32 cellular contexts compared by ENCODE assay signal in the genomic region with DNA sequence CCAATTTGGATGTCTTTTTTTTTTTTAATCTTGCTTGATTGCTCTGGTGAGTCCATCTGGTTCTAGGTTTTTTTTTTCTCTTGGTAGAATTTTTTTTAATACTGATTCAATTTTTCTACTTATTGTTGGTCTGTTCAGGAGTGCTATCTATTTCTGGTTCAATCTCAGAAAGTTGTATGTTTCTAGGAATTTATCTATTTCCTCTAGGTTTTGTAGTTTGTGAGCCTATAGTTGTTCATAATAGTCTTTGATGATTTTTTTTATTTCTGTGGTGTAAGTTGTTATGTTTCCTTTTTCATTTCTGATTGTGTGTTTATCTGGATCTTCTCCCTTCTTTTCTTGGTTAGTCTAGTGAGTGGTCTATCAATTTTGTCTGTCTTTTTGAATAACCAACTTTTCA.
"Had no signal": no experiment of that assay in that cellular context is flagged by ENCODE, and none has a peak within 500 bp of the region (broad histone marks: within the 10 kb centered on the region; RNA-seq: fewer than 3 reads in every experiment).

No MANE protein-coding gene starts in this region.

- H3K4me1 ChIP-seq: adrenal gland, body of pancreas, breast epithelium, Peyer's patch, SJSA1 had no signal

- H3K4me3 Mint-ChIP-seq: activated CD8-positive, alpha-beta memory T cell treated with anti-CD3 and anti-CD28 coated beads, Interleukin-2, amount 10 ng/mL, durations not matched to agents 7 days and 5 days had no signal

- H3K4me3 ChIP-seq: adrenal gland, body of pancreas, breast epithelium, K562, Peyer's patch, SJSA1 had no signal

- H3K4me1 Mint-ChIP-seq: activated CD8-positive, alpha-beta memory T cell treated with anti-CD3 and anti-CD28 coated beads, Interleukin-2, amount 10 ng/mL, durations not matched to agents 7 days and 5 days had no signal

- H3K36me3 ChIP-seq: adrenal gland, breast epithelium, Peyer's patch, SJSA1, WERI-Rb-1 had no signal

- H3K36me3 Mint-ChIP-seq: activated CD8-positive, alpha-beta memory T cell treated with anti-CD3 and anti-CD28 coated beads, Interleukin-2, amount 10 ng/mL, durations not matched to agents 7 days and 5 days had no signal

- DNase-seq: activated CD4-positive, alpha-beta T cell treated with anti-CD3 and anti-CD28 coated beads for 1 hour; activated CD4-positive, alpha-beta T cell treated with anti-CD3 and anti-CD28 coated beads for 48 hours; activated CD4-positive, alpha-beta T cell treated with anti-CD3 and anti-CD28 coated beads, Interleukin-2, amount 50 U/mL, for 48 hours; activated CD4-positive, CD25-positive, alpha-beta regulatory T cell; activated CD8-positive, alpha-beta memory T cell treated with anti-CD3 and anti-CD28 coated beads for 24 hours; activated CD8-positive, alpha-beta memory T cell treated with anti-CD3 and anti-CD28 coated beads, Interleukin-2, amount 10 ng/mL, durations not matched to agents 7 days and 5 days; activated CD8-positive, alpha-beta memory T cell treated with anti-CD3 and anti-CD28 coated beads, Interleukin-2, amount 50 U/mL, for 48 hours; activated gamma-delta T cell treated with Interleukin-2 at 50 U/mL for 16 hours; adrenal gland; body of pancreas; IMR-90; Karpas-422; NCI-H1105; NCI-H1417 treated with DMSO at 0.1 percent for 48 hours; NCI-H187 treated with DMSO at 0.1 percent for 48 hours; NCI-H2081; NCI-H510A; NCI-H526; NCI-H748 treated with DMSO at 0.1 percent for 48 hours; NK-92 treated with Interleukin-12 subunit alpha and Interleukin-12 subunit beta, amount 100 ng/mL, for 24 hours; PC-3; Peyer's patch; RPMI8226; SHP77 treated with DMSO at 0.1 percent for 48 hours; SK-N-SH; T-helper 2 cell; T-helper 9 cell; WERI-Rb-1 had no signal

- ATAC-seq: activated CD8-positive, alpha-beta memory T cell treated with anti-CD3 and anti-CD28 coated beads, Interleukin-2, amount 10 ng/mL, durations not matched to agents 7 days and 5 days; activated naive CD4-positive, alpha-beta T cell treated with anti-CD3 and anti-CD28 coated beads, Interleukin-2, amount 50 U/mL, for 72 hours; body of pancreas; K562; PC-3 had no signal

- H3K27me3 ChIP-seq: adrenal gland, body of pancreas, breast epithelium, Peyer's patch, SJSA1 had no signal

- H3K27ac Mint-ChIP-seq: activated CD8-positive, alpha-beta memory T cell treated with anti-CD3 and anti-CD28 coated beads, Interleukin-2, amount 10 ng/mL, durations not matched to agents 7 days and 5 days; activated naive CD4-positive, alpha-beta T cell treated with anti-CD3 and anti-CD28 coated beads, Interleukin-2, amount 50 U/mL, for 72 hours had no signal

- H3K27ac ChIP-seq: adrenal gland, body of pancreas, breast epithelium, Peyer's patch, SJSA1, WERI-Rb-1 had no signal

- H3K9me3 ChIP-seq: adrenal gland, body of pancreas, breast epithelium, Peyer's patch, SJSA1, SK-N-SH had no signal
